ENCODE assay signal across 13 cellular contexts in genomic region chr3:123081718-123082369, GRCh38. TPM values are rescaled to one million over a fixed set of nuclear protein-coding genes. Genes with fewer than 3 reads are reported as not detected.
DNase-seq lines count a peak whose midpoint lies in the region; ATAC-seq and TF ChIP-seq lines count a peak whose summit lies in the region.
"Had no signal": no experiment of that assay in that cellular context is flagged by ENCODE, and none has a peak within 500 bp of the region (broad histone marks: within the 10 kb centered on the region; RNA-seq: fewer than 3 reads in every experiment).

No MANE protein-coding gene starts in this region.

- peak overlapping the region in 4 of 5 donors; percentile 27 to 76 (median 42) for H3K27ac ChIP-seq in adrenal gland
- no peak overlapping the region for H3K27ac ChIP-seq in trophoblast cell (ENCODE audit: low read depth, low read length)
- H3K27ac ChIP-seq: foreskin keratinocyte had no signal

- H3K27me3 ChIP-seq in adrenal gland (no peaks in the 10 kb centered on the region), trophoblast cell (ENCODE audit: insufficient read depth, low read length) (no peaks in the 10 kb centered on the region)
- H3K27me3 ChIP-seq: foreskin keratinocyte had no signal

- no peak overlapping the region for H3K4me3 ChIP-seq in adrenal gland
- H3K4me3 ChIP-seq in trophoblast cell (ENCODE audit: low read depth, low read length): no peak overlapping the region

- H3K4me1 ChIP-seq in adrenal gland (replicated peaks in 1 of 2) (peaks cover 54 to 97% of the 10 kb centered on the region in 2 donors), trophoblast cell (ENCODE audit: control insufficient read depth in 1 of 2, insufficient read depth in 2 of 2, low read length in 2 of 2) (peaks cover 34 to 43% of the 10 kb centered on the region in 2 experiments)

- no peak overlapping the region for H3K4me2 ChIP-seq in trophoblast cell (ENCODE audit: low read length)

- no peak overlapping the region for H4K91ac ChIP-seq in trophoblast cell (ENCODE audit: low read depth, low read length)

- H2AK5ac ChIP-seq in trophoblast cell (ENCODE audit: low read length): no peak overlapping the region

- no peak overlapping the region for H3K4me3 Mint-ChIP-seq in natural killer cell treated with Interleukin-12 subunit alpha and Interleukin-12 subunit beta and Interleukin-15 and Interleukin-18, amount 100 ng/mL, for 72 hours

- H3K14ac ChIP-seq in trophoblast cell (ENCODE audit: low read length): no peak overlapping the region

- H2BK120ac ChIP-seq in trophoblast cell (ENCODE audit: insufficient read depth, low read length, poor library complexity): no peak overlapping the region

- H3K18ac ChIP-seq in trophoblast cell (ENCODE audit: low read length): no peak overlapping the region

- H3K36me3 ChIP-seq in adrenal gland (replicated peaks in 1 of 2) (no peaks in the 10 kb centered on the region), trophoblast cell (ENCODE audit: control insufficient read depth in 1 of 2, insufficient read depth in 2 of 2, low read length in 2 of 2) (peaks cover 0 to 1% of the 10 kb centered on the region in 2 experiments)

- 28 to 46% (median 29%) methylated on average over 6 to 8 of the region's 8 CpGs for WGBS in adrenal gland, 4 donors
- WGBS in trophoblast cell (ENCODE audit: extremely low coverage, insufficient coverage, insufficient read length): no CpG with 5 or more reads among the region's 8 CpGs

- no peak overlapping the region for H2AFZ ChIP-seq in trophoblast cell (ENCODE audit: insufficient read depth, low read length, poor library complexity)

- H3K9me3 Mint-ChIP-seq in natural killer cell treated with Interleukin-12 subunit alpha and Interleukin-12 subunit beta and Interleukin-15 and Interleukin-18, amount 100 ng/mL, for 72 hours: no peaks in the 10 kb centered on the region
- H3K9me3 Mint-ChIP-seq: naive B cell had no signal

- no peak overlapping the region for H4K12ac ChIP-seq in trophoblast cell (ENCODE audit: low read depth, low read length)

- peaks cover 25 to 33% of the 10 kb centered on the region in 2 donors for H3K4me1 Mint-ChIP-seq in natural killer cell treated with Interleukin-12 subunit alpha and Interleukin-12 subunit beta and Interleukin-15 and Interleukin-18, amount 100 ng/mL, for 72 hours (ENCODE audit: low read depth in 2 of 2)

- no peak overlapping the region for H4K8ac ChIP-seq in trophoblast cell (ENCODE audit: low read depth, low read length)

- H3K4ac ChIP-seq in trophoblast cell (ENCODE audit: low read depth, low read length): peak overlapping the region; percentile 63

- TF ChIP-seq POLR2A in adrenal gland (IDR thresholded peaks at IDR 0.05): no peak

- intact Hi-C loops in adrenal gland (cut with DNase I): no loop called here

- peaks cover 0 to 10% of the 10 kb centered on the region in 2 donors for H3K27me3 Mint-ChIP-seq in natural killer cell treated with Interleukin-12 subunit alpha and Interleukin-12 subunit beta and Interleukin-15 and Interleukin-18, amount 100 ng/mL, for 72 hours

- no peak overlapping the region for H2BK12ac ChIP-seq in trophoblast cell (ENCODE audit: low read length)

- H3K9me3 ChIP-seq in adrenal gland (replicated peaks in 1 of 3) (no peaks in the 10 kb centered on the region), trophoblast cell (ENCODE audit: insufficient read depth, low read depth, low read length) (no peaks in the 10 kb centered on the region)

- H3K27ac Mint-ChIP-seq in natural killer cell treated with Interleukin-12 subunit alpha and Interleukin-12 subunit beta and Interleukin-15 and Interleukin-18, amount 100 ng/mL, for 72 hours: peak overlapping the region in 1 of 2 donors; percentile 54

- H3K79me1 ChIP-seq in trophoblast cell (ENCODE audit: low read length): peaks cover 1% of the 10 kb centered on the region

- ATAC-seq in GM18907 (IDR thresholded peaks at IDR 0.05; ENCODE audit: unreplicated experiment) (peak; percentile 18), omental fat pad (ENCODE audit: low FRiP score) (no peak)
- no peak for ATAC-seq in natural killer cell treated with Interleukin-12 subunit alpha and Interleukin-12 subunit beta and Interleukin-15 and Interleukin-18, amount 100 ng/mL, for 72 hours
- ATAC-seq: foreskin keratinocyte, HCT116 had no signal

- H3K79me2 ChIP-seq in trophoblast cell (ENCODE audit: control insufficient read depth, insufficient read depth, low read length, poor library complexity): peaks cover 12% of the 10 kb centered on the region

- no peaks in the 10 kb centered on the region for H3K36me3 Mint-ChIP-seq in natural killer cell treated with Interleukin-12 subunit alpha and Interleukin-12 subunit beta and Interleukin-15 and Interleukin-18, amount 100 ng/mL, for 72 hours
- H3K36me3 Mint-ChIP-seq: naive B cell had no signal

- in situ Hi-C loops in KBM-7 (cut with MboI; ENCODE audit: low pct_unique_long_range_greater_than_20kb, low sequenced_read_pairs): no loop called here

- TF ChIP-seq CTCF in adrenal gland (IDR thresholded peaks at IDR 0.05) (no peak), omental fat pad (IDR thresholded peaks at IDR 0.05) (no peak)

- no peak overlapping the region for H3K23ac ChIP-seq in trophoblast cell (ENCODE audit: low read length)

- H2BK5ac ChIP-seq in trophoblast cell (ENCODE audit: low read depth, low read length, poor library complexity): no peak overlapping the region

- H3K9ac ChIP-seq in trophoblast cell (ENCODE audit: low read length): no peak overlapping the region

- DNase-seq in KBM-7 (peak; percentile 67), adrenal gland (peak; percentile 52 to 85 (median 67)), trophoblast cell (no peak), DMS114 treated with DMSO at 0.1 percent for 48 hours (lab: John Stamatoyannopoulos, UW; ENCODE audit: unreplicated experiment) (no peak), omental fat pad (ENCODE audit: low spot score) (no peak), kidney glomerular epithelial cell (lab: John Stamatoyannopoulos, UW) (no peak)
- DNase-seq in natural killer cell treated with Interleukin-12 subunit alpha and Interleukin-12 subunit beta and Interleukin-15 and Interleukin-18, amount 100 ng/mL, for 72 hours (ENCODE audit: low spot score): no peak
- DNase-seq: amniotic stem cell, foreskin keratinocyte, T1000 had no signal

RNA-seq across cellular contexts. Expression of gene PDIA5, which starts 15.0 kb away (rescaled TPM):
- total RNA-seq in adrenal gland (10 to 100 TPM; 39.0 to 88.9 (median 56.7) TPM), omental fat pad (10 to 100 TPM; 12.0 to 21.0 (median 15.8) TPM)
- polyA plus RNA-seq in adrenal gland: 10 to 100 TPM; 27.0 to 52.6 (median 29.3) TPM
- 77.0 and 78.2 TPM in 2 replicates for polyA plus RNA-seq in trophoblast cell (2013)
- total RNA-seq in natural killer cell treated with Interleukin-12 subunit alpha and Interleukin-12 subunit beta and Interleukin-15 and Interleukin-18, amount 100 ng/mL, for 72 hours: 10 to 100 TPM; 10.3 to 33.3 TPM

RNA-seq across cellular contexts. Expression of gene SEMA5B, which starts 54.3 kb away (rescaled TPM):
- total RNA-seq in adrenal gland (1 to 10 TPM in 6 of 8 donors, under 1 TPM in 2; 0.35 to 2.1 (median 1.6) TPM), omental fat pad (1 to 10 TPM in 1 of 4 donors, under 1 TPM in 3; 0.16 to 1.2 (median 0.70) TPM)
- polyA plus RNA-seq in adrenal gland: 1 to 10 TPM in 2 of 3 donors, under 1 TPM in 1; 0.99 to 4.3 (median 3.0) TPM
- polyA plus RNA-seq in trophoblast cell (2013): 8.9 and 9.2 TPM in 2 replicates
- not detected for total RNA-seq in natural killer cell treated with Interleukin-12 subunit alpha and Interleukin-12 subunit beta and Interleukin-15 and Interleukin-18, amount 100 ng/mL, for 72 hours
- total RNA-seq: foreskin keratinocyte had no signal
- polyA plus RNA-seq: foreskin keratinocyte had no signal

Comparison
In these comparisons a context has a peak if more than half of its experiments do, and no peak if none do; other contexts are left out.
1. DNase-seq: peak in KBM-7 (single experiment) and adrenal gland (7 of 7); none in trophoblast cell (0 of 2), DMS114 treated with DMSO at 0.1 percent for 48 hours (single experiment), omental fat pad (single experiment), natural killer cell treated with Interleukin-12 subunit alpha and Interleukin-12 subunit beta and Interleukin-15 and Interleukin-18, amount 100 ng/mL, for 72 hours (single experiment) and kidney glomerular epithelial cell (single experiment).